In the genomic region with DNA sequence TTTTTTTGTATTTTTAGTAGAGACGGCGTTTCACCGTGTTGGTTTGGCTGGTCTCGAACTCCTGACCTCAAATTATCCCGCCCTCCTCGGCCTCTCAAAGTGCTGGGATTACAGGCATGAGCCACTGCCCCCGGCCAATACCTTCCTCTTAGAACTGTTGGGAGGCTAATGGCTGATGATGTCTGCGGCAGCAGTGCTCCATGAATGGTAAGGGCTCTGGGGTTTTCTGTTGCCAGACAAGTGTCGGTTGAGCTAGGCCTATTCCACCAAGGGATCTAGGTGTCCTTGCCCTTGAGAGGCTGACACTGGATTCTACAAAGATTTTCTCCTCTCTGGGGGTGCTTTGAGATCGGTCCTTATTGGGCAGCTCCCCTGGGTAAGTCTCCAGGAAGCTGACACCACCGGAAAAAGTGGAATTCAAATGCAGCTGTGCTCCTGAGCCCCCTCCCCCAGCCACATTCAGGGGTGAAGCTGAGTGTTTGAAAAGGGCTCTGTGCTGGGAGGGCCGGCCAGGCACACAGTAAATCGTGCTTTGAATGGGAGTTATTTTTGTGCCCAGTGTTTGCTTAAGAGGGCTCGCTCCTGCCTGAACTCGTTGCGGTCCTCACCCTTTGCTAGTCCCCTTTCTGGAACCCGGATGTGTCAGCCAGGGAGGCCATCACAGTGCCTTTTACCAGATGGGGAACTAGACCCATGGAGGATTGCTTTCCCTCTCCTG, we compare ENCODE assay signal across 9 cellular contexts. TPM values are rescaled to one million over a fixed set of nuclear protein-coding genes. Genes with fewer than 3 reads are reported as not detected.
DNase-seq lines count a peak whose midpoint lies in the region; ATAC-seq, FAIRE-seq and TF ChIP-seq lines count a peak whose summit lies in the region.
"Had no signal": no experiment of that assay in that cellular context is flagged by ENCODE, and none has a peak within 500 bp of the region (broad histone marks: within the 10 kb centered on the region; RNA-seq: fewer than 3 reads in every experiment).

No MANE protein-coding gene starts in this region.

- H3K36me3 Mint-ChIP-seq in activated naive CD8-positive, alpha-beta T cell treated with anti-CD3 and anti-CD28 coated beads, Interleukin-2, amount 50 U/mL, for 24 hours (ENCODE audit: low read depth), result no peaks in the 10 kb centered on the region

- no peak for FAIRE-seq in pancreas (lab: Jason Lieb, UNC)
- FAIRE-seq: RCC 7860 had no signal

- H3K9me3 Mint-ChIP-seq in activated naive CD8-positive, alpha-beta T cell treated with anti-CD3 and anti-CD28 coated beads, Interleukin-2, amount 50 U/mL, for 24 hours, result no peaks in the 10 kb centered on the region

- H3K27ac Mint-ChIP-seq in activated naive CD8-positive, alpha-beta T cell treated with anti-CD3 and anti-CD28 coated beads, Interleukin-2, amount 50 U/mL, for 24 hours, result no peak overlapping the region

- intact Hi-C loops in esophagus squamous epithelium (cut with DNase I), result no loop called here
- intact Hi-C loops in pancreas (cut with DNase I), result loop anchor here in 1 of 3 donors (10.0 kb wide), 1 partner anchor 47 kb away; no protein-coding TSS in a partner anchor

- TF ChIP-seq POLR2A in esophagus squamous epithelium (IDR thresholded peaks at IDR 0.05), result no peak

- WGBS in esophagus squamous epithelium, 2 donors, result 44 to 69% methylated on average over 5 to 13 of the region's 17 CpGs
- 44% methylated on average over 17 of the region's 17 CpGs for WGBS in pancreas, 2 donors

- peaks cover 7% of the 10 kb centered on the region; the same call in 1 of the 2 replicates for H3K27me3 ChIP-seq in H7 (ENCODE audit: control insufficient read depth, insufficient read depth, low read length)
- peaks cover 0 to 21% (median 0%) of the 10 kb centered on the region in 4 donors for H3K27me3 ChIP-seq in esophagus squamous epithelium
- no peaks in the 10 kb centered on the region for H3K27me3 ChIP-seq in pancreas

- H3K27ac ChIP-seq in esophagus squamous epithelium (peak overlapping the region; percentile 81 to 89 (median 84)), pancreas (peak overlapping the region; percentile 4 to 94 (median 81))

- H3K4me3 Mint-ChIP-seq in activated naive CD8-positive, alpha-beta T cell treated with anti-CD3 and anti-CD28 coated beads, Interleukin-2, amount 50 U/mL, for 24 hours, result no peak overlapping the region

- H3K27me3 Mint-ChIP-seq in activated naive CD8-positive, alpha-beta T cell treated with anti-CD3 and anti-CD28 coated beads, Interleukin-2, amount 50 U/mL, for 24 hours, result peaks cover 46% of the 10 kb centered on the region

- peak; percentile 87 for DNase-seq in H7
- peak; percentile 80 for DNase-seq in NCI-H748 (lab: John Stamatoyannopoulos, UW; ENCODE audit: unreplicated experiment)
- no peak for DNase-seq in esophagus squamous epithelium (lab: John Stamatoyannopoulos, UW)
- DNase-seq in pancreas, result no peak
- DNase-seq in activated naive CD8-positive, alpha-beta T cell treated with anti-CD3 and anti-CD28 coated beads, Interleukin-2, amount 50 U/mL, for 24 hours, result no peak
- no peak for DNase-seq in NCI-H524 treated with DMSO at 0.1 percent for 48 hours (lab: John Stamatoyannopoulos, UW)

- no peak for ATAC-seq in pancreas
- ATAC-seq in activated naive CD8-positive, alpha-beta T cell treated with anti-CD3 and anti-CD28 coated beads, Interleukin-2, amount 50 U/mL, for 24 hours, result no peak
- no peak for ATAC-seq in GM18498 (IDR thresholded peaks at IDR 0.05; ENCODE audit: unreplicated experiment)
- ATAC-seq in HG02623 (IDR thresholded peaks at IDR 0.05; ENCODE audit: unreplicated experiment), result no peak

- H3K36me3 ChIP-seq in H7 (replicated peaks; ENCODE audit: control insufficient read depth, insufficient read depth, low read length) (no peaks in the 10 kb centered on the region; the same call in none of the 2 replicates), esophagus squamous epithelium (no peaks in the 10 kb centered on the region), pancreas (no peaks in the 10 kb centered on the region)

- H3K4me1 ChIP-seq in esophagus squamous epithelium, result peaks cover 48 to 99% (median 63%) of the 10 kb centered on the region in 3 donors
- peaks cover 42 to 59% (median 55%) of the 10 kb centered on the region in 3 donors for H3K4me1 ChIP-seq in pancreas

- TF ChIP-seq CTCF in esophagus squamous epithelium (IDR thresholded peaks at IDR 0.05), result no peak
- TF ChIP-seq CTCF in pancreas (IDR thresholded peaks at IDR 0.05), result no peak

- H3K9me3 ChIP-seq in esophagus squamous epithelium (no peaks in the 10 kb centered on the region), pancreas (no peaks in the 10 kb centered on the region)

- peaks cover 15% of the 10 kb centered on the region for H3K4me1 Mint-ChIP-seq in activated naive CD8-positive, alpha-beta T cell treated with anti-CD3 and anti-CD28 coated beads, Interleukin-2, amount 50 U/mL, for 24 hours

- H3K4me3 ChIP-seq in H7 (ENCODE audit: insufficient read depth, low read depth, low read length), result peak overlapping the region; percentile 11; the same call in 1 of the 2 replicates
- peak overlapping the region in 2 of 4 donors; percentile 4 to 25 for H3K4me3 ChIP-seq in esophagus squamous epithelium
- H3K4me3 ChIP-seq in pancreas, result no peak overlapping the region

RNA-seq across cellular contexts. Expression of a gene that starts 5.2 kb away (rescaled TPM):
- 94.4 and 120 TPM in 2 replicates for total RNA-seq in H7 (2014; rRNA removed; shearing (Covaris generic))
- total RNA-seq in esophagus squamous epithelium (10 to 100 TPM in 3 of 4 donors, 1 to 10 TPM in 1; 9.0 to 21.2 (median 14.5) TPM), pancreas (10 to 100 TPM; 12.0 to 27.2 (median 18.0) TPM)
- 10 to 100 TPM; 16.9 to 17.1 TPM for polyA plus RNA-seq in pancreas

Comparison
In these comparisons a context has a peak if more than half of its experiments do, and no peak if none do; other contexts are left out.
1. DNase-seq: peak in H7 (single experiment) and NCI-H748 (single experiment); none in esophagus squamous epithelium (single experiment), pancreas (0 of 6), activated naive CD8-positive, alpha-beta T cell treated with anti-CD3 and anti-CD28 coated beads, Interleukin-2, amount 50 U/mL, for 24 hours (single experiment) and NCI-H524 treated with DMSO at 0.1 percent for 48 hours (single experiment).